ENCODE assay signal across 21 cellular contexts in genomic region chr22:45053094-45053493, GRCh38. TPM values are rescaled to one million over a fixed set of nuclear protein-coding genes. Genes with fewer than 3 reads are reported as not detected.
"Had no signal": no experiment of that assay in that cellular context is flagged by ENCODE, and none has a peak within 500 bp of the region (broad histone marks: within the 10 kb centered on the region; RNA-seq: fewer than 3 reads in every experiment).

No MANE protein-coding gene starts in this region.

- H3K27ac ChIP-seq: colonic mucosa, heart left ventricle, left ventricle myocardium inferior, lower lobe of right lung, parathyroid adenoma, psoas muscle, right lobe of liver, tibial artery, upper lobe of left lung, uterus had no signal

- H3K36me3 ChIP-seq: colonic mucosa, heart left ventricle, left ventricle myocardium inferior, lower lobe of right lung, right lobe of liver, tibial artery, upper lobe of left lung, uterus had no signal

- H2AFZ ChIP-seq: parathyroid adenoma had no signal

- H3K4me1 ChIP-seq: colonic mucosa, heart left ventricle, left ventricle myocardium inferior, lower lobe of right lung, parathyroid adenoma, psoas muscle, right lobe of liver, tibial artery, upper lobe of left lung, uterus had no signal

- H3K79me2 ChIP-seq: parathyroid adenoma had no signal

- H3K9me3 ChIP-seq: colonic mucosa, heart left ventricle, left ventricle myocardium inferior, lower lobe of right lung, psoas muscle, right lobe of liver, tibial artery, upper lobe of left lung, uterus had no signal

- DNase-seq: colonic mucosa; dermis blood vessel endothelial cell; hippocampal formation; left cardiac atrium; left ventricle myocardium inferior; lower lobe of right lung; naive B cell; psoas muscle; retina; right lobe of liver; stimulated activated CD4-positive, alpha-beta T cell treated with anti-CD3 and anti-CD28 coated beads, Interleukin-4, amount 100 ng/mL, for 1 hour; stimulated activated CD8-positive, alpha-beta memory T cell treated with anti-CD3 and anti-CD28 coated beads, Interleukin-4, amount 100 ng/mL, for 48 hours; tibial artery; upper lobe of left lung; uterus had no signal

- FAIRE-seq: endothelial cell of umbilical vein, frontal cortex, kidney had no signal

- H3K9ac ChIP-seq: parathyroid adenoma had no signal

- H3K4me3 ChIP-seq: colonic mucosa, heart left ventricle, left ventricle myocardium inferior, lower lobe of right lung, psoas muscle, right lobe of liver, tibial artery, upper lobe of left lung, uterus had no signal

- H3K27me3 ChIP-seq: colonic mucosa, right lobe of liver, uterus had no signal

RNA-seq across cellular contexts. Expression of gene PHF21B, which starts 43.3 kb away (rescaled TPM):
- total RNA-seq: colonic mucosa, dermis blood vessel endothelial cell, endothelial cell of umbilical vein, glomerular endothelial cell, lower lobe of right lung, right lobe of liver had no signal
- polyA plus RNA-seq: endothelial cell of umbilical vein had no signal
